In genomic region chr3:123085293-123085949, GRCh38 we compare ENCODE assay signal across 12 cellular contexts. TPM values are rescaled to one million over a fixed set of nuclear protein-coding genes. Genes with fewer than 3 reads are reported as not detected.
DNase-seq lines count a peak whose midpoint lies in the region; ATAC-seq and TF ChIP-seq lines count a peak whose summit lies in the region.
"Had no signal": no experiment of that assay in that cellular context is flagged by ENCODE, and none has a peak within 500 bp of the region (broad histone marks: within the 10 kb centered on the region; RNA-seq: fewer than 3 reads in every experiment).

No MANE protein-coding gene starts in this region.

- no TSS peak for BruUV-seq in Calu3 (replicated peaks; lab: Mats Ljungman, UMichigan)

- DNase-seq in DMS153 (lab: John Stamatoyannopoulos, UW) (peak; percentile 51), DMS153 treated with DMSO at 0.1 percent for 48 hours (lab: John Stamatoyannopoulos, UW; ENCODE audit: unreplicated experiment) (no peak), SK-N-MC (ENCODE audit: low read depth, low spot score) (no peak), sigmoid colon (no peak), NCI-H187 (lab: John Stamatoyannopoulos, UW) (no peak), Calu3 (no peak)
- DNase-seq: activated T-cell treated with anti-CD3 and anti-CD28 coated beads for 4 hours, heart right ventricle, NCI-H446 treated with DMSO at 0.1 percent for 48 hours had no signal

- intact Hi-C loops in sigmoid colon (cut with DNase I), result no loop called here
- intact Hi-C loops in Calu3 (cut with micrococcal nuclease; ENCODE audit: unreplicated experiment), result no loop called here

- H3K9me3 Mint-ChIP-seq in Calu3 (ENCODE audit: low read depth, unreplicated experiment), result no peaks in the 10 kb centered on the region

- H3K27ac Mint-ChIP-seq in Calu3 (ENCODE audit: unreplicated experiment), result no peak overlapping the region

- H3K27me3 Mint-ChIP-seq in Calu3 (ENCODE audit: unreplicated experiment), result no peaks in the 10 kb centered on the region

- H3K4me1 ChIP-seq in gastroesophageal sphincter (peaks cover 10 to 100% (median 62%) of the 10 kb centered on the region in 3 donors), sigmoid colon (peaks cover 0 to 85% (median 78%) of the 10 kb centered on the region in 4 donors)

- H3K36me3 Mint-ChIP-seq in Calu3 (ENCODE audit: insufficient read depth, unreplicated experiment), result peaks cover 2% of the 10 kb centered on the region

- 30 to 68% methylated on average over 1 to 4 of the region's 10 CpGs for WGBS in gastroesophageal sphincter (ENCODE audit: low coverage in 1 of 2), 2 donors
- WGBS in sigmoid colon, 2 donors, result 51 to 75% methylated on average over 10 of the region's 10 CpGs

- no peak for TF ChIP-seq CTCF in gastroesophageal sphincter (IDR thresholded peaks at IDR 0.05)
- TF ChIP-seq CTCF in sigmoid colon (IDR thresholded peaks at IDR 0.05), result no peak
- TF ChIP-seq CTCF in Calu3 (IDR thresholded peaks at IDR 0.05; ENCODE audit: unreplicated experiment), result no peak

- H3K9me3 ChIP-seq in SK-N-MC (ENCODE audit: low read depth, low read length) (no peaks in the 10 kb centered on the region), gastroesophageal sphincter (no peaks in the 10 kb centered on the region), sigmoid colon (no peaks in the 10 kb centered on the region)
- H3K9me3 ChIP-seq: heart right ventricle had no signal

- no peak overlapping the region for H3K9ac ChIP-seq in SK-N-MC (ENCODE audit: insufficient read length)

- CTCF ChIA-PET in Calu3 (lab: Charles Lee), result no interaction called here

- no peaks in the 10 kb centered on the region for H3K27me3 ChIP-seq in gastroesophageal sphincter
- H3K27me3 ChIP-seq in sigmoid colon, result no peaks in the 10 kb centered on the region
- H3K27me3 ChIP-seq: heart right ventricle had no signal

- H3K4me1 Mint-ChIP-seq in Calu3 (ENCODE audit: low read depth, unreplicated experiment), result peaks cover 18% of the 10 kb centered on the region

- peak overlapping the region; percentile 9 for H3K27ac ChIP-seq in SK-N-MC
- H3K27ac ChIP-seq in gastroesophageal sphincter, result peak overlapping the region; percentile 8 to 77 (median 52)
- H3K27ac ChIP-seq in sigmoid colon, result peak overlapping the region; percentile 58 to 62 (median 60)
- H3K27ac ChIP-seq: 22Rv1 had no signal

- H3K4me3 Mint-ChIP-seq in Calu3 (ENCODE audit: low read depth, unreplicated experiment), result no peak overlapping the region

- H3K36me3 ChIP-seq in SK-N-MC (ENCODE audit: insufficient read depth, low read length) (peaks cover 13% of the 10 kb centered on the region; the same call in 1 of the 2 replicates), gastroesophageal sphincter (no peaks in the 10 kb centered on the region), sigmoid colon (no peaks in the 10 kb centered on the region)

- TF ChIP-seq POLR2A in gastroesophageal sphincter (IDR thresholded peaks at IDR 0.05) (no peak), sigmoid colon (IDR thresholded peaks at IDR 0.05) (no peak)

- TF ChIP-seq EP300 in gastroesophageal sphincter (IDR thresholded peaks at IDR 0.05) (no peak), sigmoid colon (IDR thresholded peaks at IDR 0.05) (no peak)

- ATAC-seq in gastroesophageal sphincter, result no peak
- ATAC-seq in HG03571 (IDR thresholded peaks at IDR 0.05; ENCODE audit: unreplicated experiment), result no peak
- ATAC-seq: heart right ventricle had no signal

- H3K4me3 ChIP-seq in SK-N-MC (no peak overlapping the region), gastroesophageal sphincter (no peak overlapping the region), sigmoid colon (no peak overlapping the region)
- H3K4me3 ChIP-seq: heart right ventricle had no signal

RNA-seq across cellular contexts. Expression of gene PDIA5, which starts 18.6 kb away (rescaled TPM):
- 10 to 100 TPM in 3 of 4 donors, 1 to 10 TPM in 1; 9.0 to 19.8 (median 16.9) TPM for total RNA-seq in gastroesophageal sphincter
- total RNA-seq in sigmoid colon, result 10 to 100 TPM; 13.8 to 15.1 (median 14.2) TPM
- polyA plus RNA-seq in sigmoid colon, result 10 to 100 TPM in 2 of 3 donors, 1 to 10 TPM in 1; 4.2 to 23.0 (median 10.8) TPM
- 31.5 and 31.6 TPM in 2 replicates for total RNA-seq in Calu3 (2022)

RNA-seq across cellular contexts. Expression of gene SEMA5B, which starts 57.9 kb away (rescaled TPM):
- total RNA-seq in gastroesophageal sphincter (under 1 TPM in 3 of 4 donors, not detected in 1; 0.31 to 0.69 (median 0.32) TPM), sigmoid colon (under 1 TPM in 3 of 4 donors, not detected in 1; 0.36 to 0.68 (median 0.55) TPM), Calu3 (2022) (not detected in 2 replicates)
- polyA plus RNA-seq in sigmoid colon, result under 1 TPM in 2 of 3 donors, not detected in 1; 0.52 to 0.69 TPM

Comparison
In these comparisons a context has a peak if more than half of its experiments do, and no peak if none do; other contexts are left out.
1. H3K27ac ChIP-seq: peak in every context shown above with its lines; median percentile 60 in sigmoid colon; 52 in gastroesophageal sphincter; 9 in SK-N-MC.